In the genomic region with DNA sequence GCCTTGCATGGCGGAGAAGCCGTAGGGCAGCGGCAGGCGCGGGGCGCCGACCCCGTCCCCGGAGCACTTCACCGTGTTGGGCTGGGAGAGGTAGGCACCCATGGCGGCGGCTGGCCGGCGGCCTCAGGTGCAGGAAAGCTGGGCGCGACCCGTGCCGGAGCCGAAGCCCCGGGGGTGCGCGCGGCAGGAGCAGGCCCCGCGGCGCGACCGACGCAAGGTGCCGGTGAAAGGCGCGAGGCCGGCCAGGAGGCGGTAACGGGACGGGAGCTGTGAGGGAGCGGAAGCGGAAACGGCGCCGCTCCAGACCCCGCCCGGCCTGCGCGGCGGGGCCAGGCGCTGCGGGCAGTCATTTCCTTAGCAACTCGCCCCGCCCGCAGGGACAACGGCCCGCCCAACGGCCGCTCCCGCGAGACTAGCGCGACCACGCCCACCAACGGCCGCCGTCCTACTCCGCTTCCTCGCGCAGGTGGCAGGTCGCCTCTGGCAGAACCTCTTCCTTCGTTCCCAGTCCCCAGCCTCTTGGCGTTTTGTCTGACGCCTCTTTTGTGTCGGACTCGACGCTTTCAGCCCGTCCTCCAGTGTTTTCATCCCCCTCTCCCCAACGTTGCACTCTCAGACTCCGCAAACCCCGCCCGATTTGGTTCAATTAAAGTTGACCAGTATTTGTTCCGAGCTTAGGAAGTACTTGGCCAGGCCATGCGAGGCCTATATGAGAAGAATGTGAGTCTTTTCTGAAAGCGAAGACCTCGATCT, we compare ENCODE assay signal across 1 cellular context.
A peak's percentile ranks its signal among the peaks of the same experiment; 100 is the strongest.
TF ChIP-seq lines count a peak whose summit lies in the region.

A gene with protein sequence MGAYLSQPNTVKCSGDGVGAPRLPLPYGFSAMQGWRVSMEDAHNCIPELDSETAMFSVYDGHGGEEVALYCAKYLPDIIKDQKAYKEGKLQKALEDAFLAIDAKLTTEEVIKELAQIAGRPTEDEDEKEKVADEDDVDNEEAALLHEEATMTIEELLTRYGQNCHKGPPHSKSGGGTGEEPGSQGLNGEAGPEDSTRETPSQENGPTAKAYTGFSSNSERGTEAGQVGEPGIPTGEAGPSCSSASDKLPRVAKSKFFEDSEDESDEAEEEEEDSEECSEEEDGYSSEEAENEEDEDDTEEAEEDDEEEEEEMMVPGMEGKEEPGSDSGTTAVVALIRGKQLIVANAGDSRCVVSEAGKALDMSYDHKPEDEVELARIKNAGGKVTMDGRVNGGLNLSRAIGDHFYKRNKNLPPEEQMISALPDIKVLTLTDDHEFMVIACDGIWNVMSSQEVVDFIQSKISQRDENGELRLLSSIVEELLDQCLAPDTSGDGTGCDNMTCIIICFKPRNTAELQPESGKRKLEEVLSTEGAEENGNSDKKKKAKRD (minus strand): TSS at position 271 of the 753 bp plus-strand sequence. CDS start 169 bp downstream, at position 102.

TF ChIP-seq in K562, 482 proteins besides CTCF, POLR2A, EP300 and RAD21 (continued from another document and continues in another):
- TF ChIP-seq SP1 (CRISPR knock-in tag; IDR thresholded peaks at IDR 0.05) = peak; percentile 96
- TF ChIP-seq KAT2B (IDR thresholded peaks at IDR 0.05; ENCODE audit: low read depth, low read length) = no peak
- TF ChIP-seq NFRKB (IDR thresholded peaks at IDR 0.05; ENCODE audit: low read depth) = 0 out of 2 replicates have a peak, but pooled peaks have one; percentile 55
- TF ChIP-seq TARDBP (IDR thresholded peaks at IDR 0.05) = no peak
- no peak for TF ChIP-seq ARID2 (IDR thresholded peaks at IDR 0.05)
- no peak for TF ChIP-seq ZEB2 (IDR thresholded peaks at IDR 0.05)
- peak; percentile 72; the same call in 1 of the 2 replicates for TF ChIP-seq CTBP1 (IDR thresholded peaks at IDR 0.05; ENCODE audit: borderline replicate concordance)
- no peak for TF ChIP-seq DNMT1 (IDR thresholded peaks at IDR 0.05)
- peak; percentile 72; the same call in 1 of the 2 replicates for TF ChIP-seq MYC (IDR thresholded peaks at IDR 0.05; ENCODE audit: low read depth, low read length)
- 0 out of 2 replicates have a peak, but pooled peaks have one; percentile 55 for TF ChIP-seq MYC (CRISPR knock-in tag; IDR thresholded peaks at IDR 0.05; ENCODE audit: borderline replicate concordance, low read depth)
- TF ChIP-seq U2AF1 (optimal IDR thresholded peaks at IDR 0.05; ENCODE audit: low read depth, low read length) = no peak
- TF ChIP-seq PML (IDR thresholded peaks at IDR 0.05; ENCODE audit: low read length) = peak; percentile 87
- no peak for TF ChIP-seq ZNF133 (CRISPR knock-in tag; IDR thresholded peaks at IDR 0.05)
- no peak for TF ChIP-seq BRCA1 (IDR thresholded peaks at IDR 0.05)
- no peak for TF ChIP-seq BRCA1 (CRISPR knock-in tag; IDR thresholded peaks at IDR 0.05)
- TF ChIP-seq, protein P1, sequence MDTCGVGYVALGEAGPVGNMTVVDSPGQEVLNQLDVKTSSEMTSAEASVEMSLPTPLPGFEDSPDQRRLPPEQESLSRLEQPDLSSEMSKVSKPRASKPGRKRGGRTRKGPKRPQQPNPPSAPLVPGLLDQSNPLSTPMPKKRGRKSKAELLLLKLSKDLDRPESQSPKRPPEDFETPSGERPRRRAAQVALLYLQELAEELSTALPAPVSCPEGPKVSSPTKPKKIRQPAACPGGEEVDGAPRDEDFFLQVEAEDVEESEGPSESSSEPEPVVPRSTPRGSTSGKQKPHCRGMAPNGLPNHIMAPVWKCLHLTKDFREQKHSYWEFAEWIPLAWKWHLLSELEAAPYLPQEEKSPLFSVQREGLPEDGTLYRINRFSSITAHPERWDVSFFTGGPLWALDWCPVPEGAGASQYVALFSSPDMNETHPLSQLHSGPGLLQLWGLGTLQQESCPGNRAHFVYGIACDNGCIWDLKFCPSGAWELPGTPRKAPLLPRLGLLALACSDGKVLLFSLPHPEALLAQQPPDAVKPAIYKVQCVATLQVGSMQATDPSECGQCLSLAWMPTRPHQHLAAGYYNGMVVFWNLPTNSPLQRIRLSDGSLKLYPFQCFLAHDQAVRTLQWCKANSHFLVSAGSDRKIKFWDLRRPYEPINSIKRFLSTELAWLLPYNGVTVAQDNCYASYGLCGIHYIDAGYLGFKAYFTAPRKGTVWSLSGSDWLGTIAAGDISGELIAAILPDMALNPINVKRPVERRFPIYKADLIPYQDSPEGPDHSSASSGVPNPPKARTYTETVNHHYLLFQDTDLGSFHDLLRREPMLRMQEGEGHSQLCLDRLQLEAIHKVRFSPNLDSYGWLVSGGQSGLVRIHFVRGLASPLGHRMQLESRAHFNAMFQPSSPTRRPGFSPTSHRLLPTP (IDR thresholded peaks at IDR 0.05; ENCODE audit: borderline replicate concordance, extremely low read depth, insufficient read length) = no peak
- no peak for TF ChIP-seq TAF15 (IDR thresholded peaks at IDR 0.05; ENCODE audit: low read depth, low read length)
- no peak for TF ChIP-seq HNRNPH1 (optimal IDR thresholded peaks at IDR 0.05; ENCODE audit: low read depth, low read length)
- TF ChIP-seq, protein P2, sequence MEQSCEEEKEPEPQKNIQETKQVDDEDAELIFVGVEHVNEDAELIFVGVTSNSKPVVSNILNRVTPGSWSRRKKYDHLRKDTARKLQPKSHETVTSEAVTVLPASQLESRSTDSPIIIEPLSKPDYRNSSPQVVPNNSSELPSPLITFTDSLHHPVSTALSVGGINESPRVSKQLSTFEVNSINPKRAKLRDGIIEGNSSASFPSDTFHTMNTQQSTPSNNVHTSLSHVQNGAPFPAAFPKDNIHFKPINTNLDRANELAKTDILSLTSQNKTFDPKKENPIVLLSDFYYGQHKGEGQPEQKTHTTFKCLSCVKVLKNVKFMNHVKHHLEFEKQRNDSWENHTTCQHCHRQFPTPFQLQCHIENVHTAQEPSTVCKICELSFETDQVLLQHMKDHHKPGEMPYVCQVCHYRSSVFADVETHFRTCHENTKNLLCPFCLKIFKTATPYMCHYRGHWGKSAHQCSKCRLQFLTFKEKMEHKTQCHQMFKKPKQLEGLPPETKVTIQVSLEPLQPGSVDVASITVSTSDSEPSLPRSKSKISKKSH (CRISPR knock-in tag; IDR thresholded peaks at IDR 0.05) = no peak
- peak in 2 of 3 experiments; percentile 38 to 93; a peak in 3 of 6 replicates for TF ChIP-seq ZBTB11 (CRISPR knock-in tag; IDR thresholded peaks at IDR 0.05)
- no peak for TF ChIP-seq SFPQ (IDR thresholded peaks at IDR 0.05; ENCODE audit: low read depth, low read length)
- TF ChIP-seq KLF13 (tag; IDR thresholded peaks at IDR 0.05; ENCODE audit: borderline replicate concordance, low read depth) = peak; percentile 83; the same call in 1 of the 2 replicates
- peak; percentile 65; the same call in 1 of the 2 replicates for TF ChIP-seq MECOM (CRISPR knock-in tag; IDR thresholded peaks at IDR 0.05)
- TF ChIP-seq SMAD3 (CRISPR knock-in tag; conservative IDR thresholded peaks at IDR 0.05) = peak; percentile 67; the same call in 1 of the 2 replicates
- no peak for TF ChIP-seq ZFP1 (CRISPR knock-in tag; IDR thresholded peaks at IDR 0.05)
- peak; percentile 98 for TF ChIP-seq L3MBTL2 (IDR thresholded peaks at IDR 0.05)
- TF ChIP-seq, protein P3, sequence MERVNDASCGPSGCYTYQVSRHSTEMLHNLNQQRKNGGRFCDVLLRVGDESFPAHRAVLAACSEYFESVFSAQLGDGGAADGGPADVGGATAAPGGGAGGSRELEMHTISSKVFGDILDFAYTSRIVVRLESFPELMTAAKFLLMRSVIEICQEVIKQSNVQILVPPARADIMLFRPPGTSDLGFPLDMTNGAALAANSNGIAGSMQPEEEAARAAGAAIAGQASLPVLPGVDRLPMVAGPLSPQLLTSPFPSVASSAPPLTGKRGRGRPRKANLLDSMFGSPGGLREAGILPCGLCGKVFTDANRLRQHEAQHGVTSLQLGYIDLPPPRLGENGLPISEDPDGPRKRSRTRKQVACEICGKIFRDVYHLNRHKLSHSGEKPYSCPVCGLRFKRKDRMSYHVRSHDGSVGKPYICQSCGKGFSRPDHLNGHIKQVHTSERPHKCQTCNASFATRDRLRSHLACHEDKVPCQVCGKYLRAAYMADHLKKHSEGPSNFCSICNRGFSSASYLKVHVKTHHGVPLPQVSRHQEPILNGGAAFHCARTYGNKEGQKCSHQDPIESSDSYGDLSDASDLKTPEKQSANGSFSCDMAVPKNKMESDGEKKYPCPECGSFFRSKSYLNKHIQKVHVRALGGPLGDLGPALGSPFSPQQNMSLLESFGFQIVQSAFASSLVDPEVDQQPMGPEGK (CRISPR knock-in tag; IDR thresholded peaks at IDR 0.05; ENCODE audit: borderline replicate concordance) = no peak
- peak; percentile 64; the same call in 1 of the 2 replicates for TF ChIP-seq PHF21A (IDR thresholded peaks at IDR 0.05; ENCODE audit: borderline replicate concordance, low read depth)
- peak; percentile 38; the same call in 1 of the 2 replicates for TF ChIP-seq ZNF384 (IDR thresholded peaks at IDR 0.05; ENCODE audit: low read depth, low read length)
- no peak for TF ChIP-seq ZNF316 (IDR thresholded peaks at IDR 0.05)
- no peak for TF ChIP-seq ZNF124 (CRISPR knock-in tag; IDR thresholded peaks at IDR 0.05)
- no peak for TF ChIP-seq YBX1 (IDR thresholded peaks at IDR 0.05)
- no peak for TF ChIP-seq ID3 (CRISPR knock-in tag; IDR thresholded peaks at IDR 0.05)
- no peak for TF ChIP-seq ID3 (tag; IDR thresholded peaks at IDR 0.05)
- TF ChIP-seq TCF7L2 (IDR thresholded peaks at IDR 0.05; ENCODE audit: low read depth, low read length) = no peak
- TF ChIP-seq ZNF696 (CRISPR knock-in tag; conservative IDR thresholded peaks at IDR 0.05) = no peak
- TF ChIP-seq SPI1 (IDR thresholded peaks at IDR 0.05; ENCODE audit: borderline replicate concordance, low read depth, low read length) = peak; percentile 36; the same call in 1 of the 2 replicates
- TF ChIP-seq ZNF23 (CRISPR knock-in tag; IDR thresholded peaks at IDR 0.05) = no peak
- peak; percentile 87 for TF ChIP-seq TBP (optimal IDR thresholded peaks at IDR 0.05; ENCODE audit: low read depth, low read length)
- TF ChIP-seq, protein P4, sequence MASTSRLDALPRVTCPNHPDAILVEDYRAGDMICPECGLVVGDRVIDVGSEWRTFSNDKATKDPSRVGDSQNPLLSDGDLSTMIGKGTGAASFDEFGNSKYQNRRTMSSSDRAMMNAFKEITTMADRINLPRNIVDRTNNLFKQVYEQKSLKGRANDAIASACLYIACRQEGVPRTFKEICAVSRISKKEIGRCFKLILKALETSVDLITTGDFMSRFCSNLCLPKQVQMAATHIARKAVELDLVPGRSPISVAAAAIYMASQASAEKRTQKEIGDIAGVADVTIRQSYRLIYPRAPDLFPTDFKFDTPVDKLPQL (IDR thresholded peaks at IDR 0.05; ENCODE audit: extremely low read depth, insufficient read length) = peak; percentile 31
- no peak for TF ChIP-seq ZNF717 (CRISPR knock-in tag; IDR thresholded peaks at IDR 0.05)
- TF ChIP-seq, protein P5, sequence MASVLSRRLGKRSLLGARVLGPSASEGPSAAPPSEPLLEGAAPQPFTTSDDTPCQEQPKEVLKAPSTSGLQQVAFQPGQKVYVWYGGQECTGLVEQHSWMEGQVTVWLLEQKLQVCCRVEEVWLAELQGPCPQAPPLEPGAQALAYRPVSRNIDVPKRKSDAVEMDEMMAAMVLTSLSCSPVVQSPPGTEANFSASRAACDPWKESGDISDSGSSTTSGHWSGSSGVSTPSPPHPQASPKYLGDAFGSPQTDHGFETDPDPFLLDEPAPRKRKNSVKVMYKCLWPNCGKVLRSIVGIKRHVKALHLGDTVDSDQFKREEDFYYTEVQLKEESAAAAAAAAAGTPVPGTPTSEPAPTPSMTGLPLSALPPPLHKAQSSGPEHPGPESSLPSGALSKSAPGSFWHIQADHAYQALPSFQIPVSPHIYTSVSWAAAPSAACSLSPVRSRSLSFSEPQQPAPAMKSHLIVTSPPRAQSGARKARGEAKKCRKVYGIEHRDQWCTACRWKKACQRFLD (CRISPR knock-in tag; IDR thresholded peaks at IDR 0.05) = peak; percentile 89
- TF ChIP-seq RFX1 (IDR thresholded peaks at IDR 0.05) = peak; percentile 82
- no peak for TF ChIP-seq CBX5 (IDR thresholded peaks at IDR 0.05; ENCODE audit: borderline replicate concordance, low read depth)
